ENCODE assay signal across 7 cellular contexts in the genomic region with DNA sequence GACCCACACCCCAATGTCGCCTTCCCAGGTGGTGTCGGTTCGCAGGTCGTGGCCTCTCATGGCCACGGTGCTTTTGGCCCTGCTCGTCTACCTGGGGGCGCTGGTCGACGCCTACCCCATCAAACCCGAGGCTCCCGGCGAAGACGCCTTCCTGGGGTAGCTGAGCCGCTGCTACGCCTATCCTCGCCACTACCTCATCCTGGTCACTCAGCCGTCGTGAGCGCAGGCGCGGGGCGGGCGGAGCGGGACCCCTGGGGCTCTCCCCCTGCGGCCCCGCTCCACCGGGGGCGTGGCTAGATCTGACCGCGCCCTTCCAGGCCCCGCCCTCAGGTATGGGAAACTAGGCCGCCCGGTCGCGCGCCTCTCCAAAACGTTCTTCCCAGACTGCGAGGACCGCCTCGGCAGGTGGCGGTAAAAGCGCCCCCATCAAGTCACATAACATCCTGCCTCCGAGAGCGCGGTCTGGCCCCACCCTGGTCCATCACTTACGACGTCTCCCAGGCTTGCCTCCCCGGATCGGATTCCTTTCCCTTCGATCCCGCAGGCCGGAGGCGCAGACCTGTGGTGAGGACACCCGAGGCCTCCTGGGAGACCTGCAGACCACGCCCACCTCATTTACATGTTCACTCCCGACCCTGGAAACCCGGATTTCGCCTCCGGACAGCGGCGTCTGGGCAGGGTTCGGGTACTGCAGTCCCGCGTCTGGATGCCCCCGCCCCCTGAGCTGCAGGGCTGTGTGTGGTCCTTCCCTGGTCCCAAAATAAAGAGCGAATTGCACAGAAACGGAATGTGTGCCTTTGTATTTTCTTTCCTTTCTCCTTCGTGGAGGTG.
A peak's percentile ranks its signal among the peaks of the same experiment; 100 is the strongest.
DNase-seq lines count a peak whose midpoint lies in the region; ATAC-seq and TF ChIP-seq lines count a peak whose summit lies in the region.

No MANE protein-coding gene starts in this region.

- TF ChIP-seq CTCF in GM12875 (IDR thresholded peaks at IDR 0.05; ENCODE audit: borderline replicate concordance, insufficient read depth, low read depth, low read length): no peak
- no peak for TF ChIP-seq CTCF in hepatocyte (IDR thresholded peaks at IDR 0.05; ENCODE audit: poor library complexity)

- peaks cover 5% of the 10 kb centered on the region for H3K4me1 Mint-ChIP-seq in activated naive CD8-positive, alpha-beta T cell treated with anti-CD3 and anti-CD28 coated beads, Interleukin-2, amount 50 U/mL, for 24 hours

- peaks cover 39% of the 10 kb centered on the region for H3K27me3 Mint-ChIP-seq in activated naive CD8-positive, alpha-beta T cell treated with anti-CD3 and anti-CD28 coated beads, Interleukin-2, amount 50 U/mL, for 24 hours

- no peaks in the 10 kb centered on the region for H3K36me3 Mint-ChIP-seq in activated naive CD8-positive, alpha-beta T cell treated with anti-CD3 and anti-CD28 coated beads, Interleukin-2, amount 50 U/mL, for 24 hours (ENCODE audit: low read depth)

- H3K79me2 ChIP-seq in hepatocyte: no peaks in the 10 kb centered on the region

- no peaks in the 10 kb centered on the region for H3K27me3 ChIP-seq in hepatocyte

- 6% methylated on average over 64 of the region's 68 CpGs for WGBS in hepatocyte (ENCODE audit: low lambda C conversion rate, missing lambda C conversion rate)

- no peaks in the 10 kb centered on the region for H3K9me2 ChIP-seq in hepatocyte (replicated peaks; ENCODE audit: insufficient read depth)

- H3K27ac ChIP-seq in hepatocyte: no peak overlapping the region

- H3K27ac Mint-ChIP-seq in activated naive CD8-positive, alpha-beta T cell treated with anti-CD3 and anti-CD28 coated beads, Interleukin-2, amount 50 U/mL, for 24 hours: no peak overlapping the region

- DNase-seq in NCI-H2171 treated with DMSO at 0.1 percent for 48 hours (lab: John Stamatoyannopoulos, UW) (peak; percentile 61), hepatocyte (ENCODE audit: low spot score) (peak; percentile 93), retina (peak; percentile 85), T1000 (lab: John Stamatoyannopoulos, UW) (no peak)
- peak; percentile 34 for DNase-seq in activated naive CD8-positive, alpha-beta T cell treated with anti-CD3 and anti-CD28 coated beads, Interleukin-2, amount 50 U/mL, for 24 hours

- H2AFZ ChIP-seq in hepatocyte: peak overlapping the region; percentile 24

- H3K4me3 ChIP-seq in GM12875 (ENCODE audit: low read depth, low read length): peak overlapping the region; percentile 29
- H3K4me3 ChIP-seq in hepatocyte: peak overlapping the region; percentile 54

- no peaks in the 10 kb centered on the region for H3K9me3 ChIP-seq in hepatocyte (ENCODE audit: low read depth)

- peak overlapping the region; percentile 81 for H3K4me2 ChIP-seq in hepatocyte

- no peaks in the 10 kb centered on the region for H3K4me1 ChIP-seq in hepatocyte (ENCODE audit: insufficient read depth)

- H3K36me3 ChIP-seq in hepatocyte (replicated peaks; ENCODE audit: insufficient read depth, low read depth): no peaks in the 10 kb centered on the region

- H3K9me3 Mint-ChIP-seq in activated naive CD8-positive, alpha-beta T cell treated with anti-CD3 and anti-CD28 coated beads, Interleukin-2, amount 50 U/mL, for 24 hours: no peaks in the 10 kb centered on the region

- peak overlapping the region; percentile 72 for H3K4me3 Mint-ChIP-seq in activated naive CD8-positive, alpha-beta T cell treated with anti-CD3 and anti-CD28 coated beads, Interleukin-2, amount 50 U/mL, for 24 hours

- H4K20me1 ChIP-seq in hepatocyte (ENCODE audit: insufficient read depth, poor library complexity, severe bottlenecking): no peaks in the 10 kb centered on the region

- ATAC-seq in activated naive CD8-positive, alpha-beta T cell treated with anti-CD3 and anti-CD28 coated beads, Interleukin-2, amount 50 U/mL, for 24 hours: peak; percentile 31
- ATAC-seq in HG03108 (IDR thresholded peaks at IDR 0.05; ENCODE audit: unreplicated experiment): no peak
